Comparison of ENCODE assay signal across 8 cellular contexts in the genomic region with DNA sequence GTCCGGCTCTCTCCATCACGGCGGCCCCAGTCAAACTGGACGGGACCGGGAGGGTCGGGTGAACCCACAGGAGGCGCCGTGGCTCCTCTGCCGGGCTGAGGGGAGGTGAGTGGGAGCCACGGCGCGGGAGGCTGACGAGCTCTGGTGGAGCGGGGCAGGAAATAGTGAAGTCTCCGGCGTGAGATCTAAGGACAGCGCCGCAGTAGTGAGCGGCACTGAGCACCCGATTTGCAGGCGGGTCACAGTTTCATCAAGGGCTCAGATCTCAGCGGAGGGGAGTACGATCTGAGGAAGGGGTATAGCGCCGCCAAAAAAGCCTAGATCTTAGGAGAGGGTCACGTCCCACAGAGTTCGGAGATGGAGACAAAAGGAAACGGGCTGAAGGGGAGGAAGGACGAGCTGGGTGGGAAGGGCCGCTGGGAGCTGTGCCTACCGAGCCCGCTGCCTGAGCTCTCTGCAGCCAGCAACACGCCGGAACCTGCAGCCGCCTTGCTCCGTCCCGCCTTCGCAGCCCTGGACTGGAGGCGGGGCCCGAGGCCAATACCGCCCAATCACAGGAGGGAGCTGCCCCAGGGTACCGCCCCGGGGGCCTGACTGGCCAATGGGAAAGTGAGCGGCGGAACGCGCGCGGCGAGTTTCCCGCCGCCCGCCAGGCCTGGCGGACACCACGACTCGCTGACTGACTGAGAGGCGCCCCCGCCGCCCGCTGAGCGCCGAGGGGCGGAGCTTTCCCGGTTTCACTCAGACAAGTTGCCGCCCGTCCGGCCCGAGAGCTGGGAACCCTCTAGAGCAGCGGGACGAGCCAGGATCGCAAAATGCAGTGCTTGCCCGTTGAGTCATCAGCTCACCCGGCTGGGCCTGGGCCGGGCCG.
DNase-seq lines count a peak whose midpoint lies in the region; ATAC-seq lines count a peak whose summit lies in the region.

No MANE protein-coding gene starts in this region.

- H3K27ac Mint-ChIP-seq in central memory CD8-positive, alpha-beta T cell (ENCODE audit: low read depth), result peak overlapping the region; percentile 80

- H3K9me3 Mint-ChIP-seq in central memory CD8-positive, alpha-beta T cell, result no peaks in the 10 kb centered on the region

- peaks cover 10% of the 10 kb centered on the region for H3K36me3 Mint-ChIP-seq in central memory CD8-positive, alpha-beta T cell (ENCODE audit: insufficient read depth)

- DNase-seq in AG20443 (ENCODE audit: low spot score), result peak; percentile 97
- DNase-seq in NCI-H345 treated with DMSO at 0.1 percent for 48 hours (lab: John Stamatoyannopoulos, UW; ENCODE audit: unreplicated experiment), result peak; percentile 99
- DNase-seq in activated CD4-positive, CD25-positive, alpha-beta regulatory T cell treated with anti-CD3 and anti-CD28 coated beads, Interleukin-2, amount 50 U/mL, for 16 hours (ENCODE audit: low read depth, low spot score), result peak; percentile 88
- peak; percentile 87 to 91 for DNase-seq in central memory CD8-positive, alpha-beta T cell (ENCODE audit: low spot score in 2 of 2)
- peak; percentile 98 for DNase-seq in iris pigment epithelial cell (ENCODE audit: low read depth)
- peak; percentile 89 to 91 for DNase-seq in stimulated activated CD4-positive, alpha-beta T cell treated with anti-CD3 and anti-CD28 coated beads, Interleukin-12 subunit alpha, Interleukin-12 subunit beta, amount 100 ng/mL, for 24 hours (ENCODE audit: low read depth in 2 of 2)

- peak overlapping the region; percentile 89 for H3K4me3 Mint-ChIP-seq in central memory CD8-positive, alpha-beta T cell

- no peaks in the 10 kb centered on the region for H3K27me3 Mint-ChIP-seq in central memory CD8-positive, alpha-beta T cell

- peak; percentile 89 for ATAC-seq in GM19035 (IDR thresholded peaks at IDR 0.05; ENCODE audit: unreplicated experiment)
- ATAC-seq in HG03342 (IDR thresholded peaks at IDR 0.05; ENCODE audit: unreplicated experiment), result peak; percentile 92
- peak; percentile 97 for ATAC-seq in central memory CD8-positive, alpha-beta T cell (replicated peaks; ENCODE audit: extremely low read depth, poor library complexity, severe bottlenecking)

- peaks cover 25% of the 10 kb centered on the region for H3K4me1 Mint-ChIP-seq in central memory CD8-positive, alpha-beta T cell

Comparison
In these comparisons a context has a peak if more than half of its experiments do, and no peak if none do; other contexts are left out.
1. Peak in every context shown above with its lines: DNase-seq and ATAC-seq.